8 cellular contexts compared by ENCODE assay signal in genomic region chr4:47145630-47146029, GRCh38.
A peak's percentile ranks its signal among the peaks of the same experiment; 100 is the strongest.
DNase-seq lines count a peak whose midpoint lies in the region; ATAC-seq, FAIRE-seq and TF ChIP-seq lines count a peak whose summit lies in the region.

No MANE protein-coding gene starts in this region.

- no TSS peak for BruUV-seq in endothelial cell of umbilical vein (replicated peaks; lab: Mats Ljungman, UMichigan)

- no peak overlapping the region for H3K27ac ChIP-seq in endothelial cell of umbilical vein (ENCODE audit: insufficient read depth, low read depth, low read length)
- H3K27ac ChIP-seq in left ventricle myocardium inferior (replicated peaks) = no peak overlapping the region
- no peak overlapping the region for H3K27ac ChIP-seq in kidney (ENCODE audit: low read depth in 2 of 2, low read length in 2 of 2)

- H3K27me3 ChIP-seq in endothelial cell of umbilical vein (ENCODE audit: control insufficient read depth in 2 of 2, insufficient read depth in 2 of 2, low read length in 2 of 2) = no peaks in the 10 kb centered on the region
- H3K27me3 ChIP-seq in left ventricle myocardium inferior (ENCODE audit: low read depth) = no peaks in the 10 kb centered on the region

- no peak for FAIRE-seq in endothelial cell of umbilical vein (lab: Jason Lieb, UNC)
- FAIRE-seq in kidney (lab: Jason Lieb, UNC) = no peak
- no peak for FAIRE-seq in D721Med (lab: Jason Lieb, UNC)

- no peak overlapping the region for H3K4me2 ChIP-seq in endothelial cell of umbilical vein (ENCODE audit: insufficient read depth, low read length)

- no peaks in the 10 kb centered on the region for H3K36me3 ChIP-seq in endothelial cell of umbilical vein (ENCODE audit: control insufficient read depth in 2 of 2, extremely low read depth in 1 of 2, insufficient read depth in 2 of 2, low read length in 2 of 2)
- H3K36me3 ChIP-seq in left ventricle myocardium inferior = no peaks in the 10 kb centered on the region
- H3K36me3 ChIP-seq in kidney (ENCODE audit: control insufficient read depth in 1 of 2, insufficient read depth in 2 of 2, low read length in 2 of 2) = no peaks in the 10 kb centered on the region

- H3K9ac ChIP-seq in endothelial cell of umbilical vein (replicated peaks; ENCODE audit: extremely low read depth, insufficient read depth, low read length) = no peak overlapping the region
- H3K9ac ChIP-seq in kidney (ENCODE audit: low read length in 2 of 2) = no peak overlapping the region

- intact Hi-C loops in endothelial cell of umbilical vein (cut with micrococcal nuclease) = no loop called here
- intact Hi-C loops in left ventricle myocardium inferior (cut with micrococcal nuclease) = no loop called here
- intact Hi-C loops in kidney (cut with DNase I) = no loop called here

- no peaks in the 10 kb centered on the region for H3K9me3 ChIP-seq in endothelial cell of umbilical vein (replicated peaks; ENCODE audit: control insufficient read depth, insufficient read depth, low read length)
- no peaks in the 10 kb centered on the region for H3K9me3 ChIP-seq in left ventricle myocardium inferior (replicated peaks)
- no peaks in the 10 kb centered on the region for H3K9me3 ChIP-seq in kidney (ENCODE audit: control insufficient read depth in 1 of 2, low read length in 2 of 2)

- dilution Hi-C loops in endothelial cell of umbilical vein (cut with MboI; ENCODE audit: extremely low pct_ligation_motif_present, low sequenced_read_pairs) = no loop called here

- ATAC-seq in GM21381 (IDR thresholded peaks at IDR 0.05; ENCODE audit: unreplicated experiment) = peak; percentile 99
- ATAC-seq in HG03460 (IDR thresholded peaks at IDR 0.05; ENCODE audit: unreplicated experiment) = peak; percentile 99

- H3K4me3 ChIP-seq in endothelial cell of umbilical vein (replicated peaks in 1 of 3; ENCODE audit: insufficient read depth in 1 of 3, low read depth in 1 of 3, low read length in 3 of 3) (no peak overlapping the region), left ventricle myocardium inferior (no peak overlapping the region), kidney (ENCODE audit: low read length in 2 of 2) (no peak overlapping the region)

- H3K9me1 ChIP-seq in endothelial cell of umbilical vein (replicated peaks; ENCODE audit: control insufficient read depth, extremely low read depth, insufficient read depth, low read length) = no peaks in the 10 kb centered on the region

- H3K4me1 ChIP-seq in endothelial cell of umbilical vein (ENCODE audit: control insufficient read depth, extremely low read depth, insufficient read depth, low read length) (no peaks in the 10 kb centered on the region), left ventricle myocardium inferior (no peaks in the 10 kb centered on the region), kidney (ENCODE audit: control insufficient read depth in 1 of 2, insufficient read depth in 1 of 2, low read depth in 1 of 2, low read length in 2 of 2) (no peaks in the 10 kb centered on the region)

- no peak for TF ChIP-seq CTCF in GM10266 (IDR thresholded peaks at IDR 0.05; ENCODE audit: control insufficient read depth, insufficient read depth, low read depth, missing control alignments)
- no peak for TF ChIP-seq CTCF in endothelial cell of umbilical vein (IDR thresholded peaks at IDR 0.05; ENCODE audit: extremely low read depth in 1 of 2, insufficient read depth in 1 of 2, low read depth in 1 of 2, low read length in 2 of 2)
- no peak for TF ChIP-seq CTCF in left ventricle myocardium inferior (IDR thresholded peaks at IDR 0.05; ENCODE audit: borderline replicate concordance)
- TF ChIP-seq CTCF in kidney (IDR thresholded peaks at IDR 0.05; ENCODE audit: borderline replicate concordance, extremely low read depth, insufficient read depth) = no peak
- TF ChIP-seq CTCF in D721Med (IDR thresholded peaks at IDR 0.05; ENCODE audit: insufficient read depth, missing control alignments) = no peak

- no peaks in the 10 kb centered on the region for H4K20me1 ChIP-seq in endothelial cell of umbilical vein (replicated peaks; ENCODE audit: control insufficient read depth, extremely low read depth, insufficient read depth, low read length)

- CTCF ChIA-PET in endothelial cell of umbilical vein (lab: Charles Lee) = no interaction called here

- POLR2A ChIA-PET in endothelial cell of umbilical vein (lab: Charles Lee) = no interaction called here

- DNase-seq in GM10266 (ENCODE audit: extremely low spot score) (peak; percentile 52), endothelial cell of umbilical vein (ENCODE audit: low read depth, low spot score) (peak; percentile 2), left ventricle myocardium inferior (no peak), kidney (no peak), AG08395 (ENCODE audit: low spot score) (no peak), D721Med (ENCODE audit: insufficient read length, low spot score) (no peak)

- H2AFZ ChIP-seq in endothelial cell of umbilical vein (ENCODE audit: low read depth, low read length) = no peak overlapping the region

- H3K79me2 ChIP-seq in endothelial cell of umbilical vein (ENCODE audit: control insufficient read depth, insufficient read depth, low read length) = no peaks in the 10 kb centered on the region

- TF ChIP-seq POLR2A in endothelial cell of umbilical vein (IDR thresholded peaks at IDR 0.05; ENCODE audit: low read depth, low read length) = no peak

TF ChIP-seq in endothelial cell of umbilical vein, 7 proteins besides CTCF, POLR2A, EP300 and RAD21:
- TF ChIP-seq MYC (IDR thresholded peaks at IDR 0.05; ENCODE audit: low read depth, low read length) = no peak
- TF ChIP-seq JUN (IDR thresholded peaks at IDR 0.05; ENCODE audit: borderline replicate concordance, insufficient read depth, insufficient read length, low read depth) = no peak
- no peak for TF ChIP-seq POLR2AphosphoS5 (IDR thresholded peaks at IDR 0.05; ENCODE audit: insufficient read depth, low read depth, low read length)
- no peak for TF ChIP-seq GATA2 (IDR thresholded peaks at IDR 0.05; ENCODE audit: insufficient read depth, insufficient read length, low read depth, low read length)
- TF ChIP-seq FOS (IDR thresholded peaks at IDR 0.05; ENCODE audit: borderline replicate concordance, insufficient read depth, low read length) = no peak
- TF ChIP-seq, protein P1, sequence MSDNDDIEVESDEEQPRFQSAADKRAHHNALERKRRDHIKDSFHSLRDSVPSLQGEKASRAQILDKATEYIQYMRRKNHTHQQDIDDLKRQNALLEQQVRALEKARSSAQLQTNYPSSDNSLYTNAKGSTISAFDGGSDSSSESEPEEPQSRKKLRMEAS (IDR thresholded peaks at IDR 0.05; ENCODE audit: insufficient read depth, insufficient read length) = no peak
- no peak for TF ChIP-seq EZH2 (IDR thresholded peaks at IDR 0.05; ENCODE audit: borderline replicate concordance, low read depth, low read length, severe bottlenecking)
TF ChIP-seq in endothelial cell of umbilical vein: peak in this region for 0.

Comparison
In these comparisons a context has a peak if more than half of its experiments do, and no peak if none do; other contexts are left out.
1. DNase-seq: peak in GM10266 (single experiment) and endothelial cell of umbilical vein (single experiment); none in left ventricle myocardium inferior (single experiment), kidney (single experiment), AG08395 (single experiment) and D721Med (single experiment).